In genomic region chr2:240972201-240972600, GRCh38 we compare ENCODE assay signal across 14 cellular contexts.
"Had no signal": no experiment of that assay in that cellular context is flagged by ENCODE, and none has a peak within 500 bp of the region (broad histone marks: within the 10 kb centered on the region; RNA-seq: fewer than 3 reads in every experiment).

No MANE protein-coding gene starts in this region.

- DNase-seq: activated B cell treated with CpG ODN at 0.5 μM for 24 hours; activated CD4-positive, alpha-beta T cell treated with anti-CD3 and anti-CD28 coated beads, Interleukin-2, amount 50 U/mL, for 1 hour; activated naive CD4-positive, alpha-beta T cell treated with anti-CD3 and anti-CD28 coated beads for 36 hours; activated T-cell treated with anti-CD3 and anti-CD28 coated beads for 4 hours; dorsolateral prefrontal cortex; islet precursor cell; right lobe of liver; SK-N-SH; stimulated activated CD4-positive, alpha-beta T cell treated with anti-CD3 and anti-CD28 coated beads, Interleukin-2, amount 100 ng/mL, for 24 hours; stimulated activated naive CD4-positive, alpha-beta T cell; T-helper 1 cell; upper lobe of right lung had no signal

- H3K27me3 ChIP-seq: right lobe of liver, upper lobe of right lung had no signal

- H3K4me1 ChIP-seq: upper lobe of right lung had no signal

- H3K9me3 ChIP-seq: adrenal gland, right lobe of liver, SK-N-SH, upper lobe of right lung had no signal

- ATAC-seq: activated T-helper 17 cell treated with anti-CD3 and anti-CD28 coated beads, Interleukin-2, amount 50 U/mL, for 72 hours; upper lobe of right lung had no signal

- H3K4me2 ChIP-seq: SK-N-SH had no signal

- H3K9ac ChIP-seq: SK-N-SH had no signal

- H3K36me3 ChIP-seq: adrenal gland, right lobe of liver, upper lobe of right lung had no signal

- H3K4me3 ChIP-seq: adrenal gland, dorsolateral prefrontal cortex, right lobe of liver, upper lobe of right lung had no signal

- H3K27ac ChIP-seq: adrenal gland, right lobe of liver, upper lobe of right lung had no signal
